10 cellular contexts compared by ENCODE assay signal in the genomic region with DNA sequence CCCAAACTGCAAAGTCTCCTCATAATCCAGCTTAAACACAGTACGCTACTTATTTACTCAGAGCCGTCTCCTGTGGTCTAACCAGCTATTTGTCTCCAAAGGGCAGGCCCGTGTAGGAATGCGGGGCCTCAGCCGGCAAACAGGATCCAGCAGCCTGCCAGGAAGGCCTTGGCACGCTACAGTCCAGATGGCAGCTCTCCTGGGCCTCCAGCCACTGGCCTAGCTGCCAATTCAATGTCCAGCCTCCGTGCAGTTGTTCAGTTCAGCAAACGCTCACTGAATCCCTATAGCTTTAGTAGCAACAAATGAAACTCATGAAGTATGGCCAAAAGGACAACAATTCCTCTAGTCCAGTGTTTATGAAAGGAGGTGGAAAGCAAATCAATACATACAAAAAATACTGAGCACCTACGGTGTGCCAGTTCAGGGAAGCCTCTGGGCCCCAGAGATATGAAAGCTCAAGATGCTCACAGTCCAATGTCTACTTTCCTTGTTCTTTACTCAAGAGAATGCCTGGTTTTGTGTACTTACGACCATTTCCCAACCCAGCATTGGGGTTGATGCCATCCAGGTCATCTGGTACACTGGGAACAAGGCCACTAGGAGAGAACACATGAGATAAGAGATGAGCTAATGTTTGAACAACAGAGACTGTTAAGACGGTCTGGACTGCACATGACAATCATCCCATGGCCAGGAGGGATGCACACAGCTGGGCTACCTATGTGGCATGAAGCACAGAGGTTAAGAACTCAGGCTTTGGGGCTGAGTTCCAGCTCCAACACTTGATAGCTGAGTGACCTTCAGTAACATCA. TPM values are rescaled to one million over a fixed set of nuclear protein-coding genes. Genes with fewer than 3 reads are reported as not detected.
A peak's percentile ranks its signal among the peaks of the same experiment; 100 is the strongest.
DNase-seq lines count a peak whose midpoint lies in the region; TF ChIP-seq lines count a peak whose summit lies in the region.
"Had no signal": no experiment of that assay in that cellular context is flagged by ENCODE, and none has a peak within 500 bp of the region (broad histone marks: within the 10 kb centered on the region; RNA-seq: fewer than 3 reads in every experiment).

No MANE protein-coding gene starts in this region.

- H3K4me3 Mint-ChIP-seq in glutamatergic neuron (ENCODE audit: unreplicated experiment) = no peak overlapping the region

- H3K27ac ChIP-seq in angular gyrus (ENCODE audit: low read depth, low read length) = peak overlapping the region; percentile 91

- no peaks in the 10 kb centered on the region for H3K9me3 Mint-ChIP-seq in glutamatergic neuron (ENCODE audit: unreplicated experiment)

- intact Hi-C loops in cardiac septum (cut with DNase I) = no loop called here
- intact Hi-C loops in posterior cingulate gyrus (cut with DNase I) = no loop called here

- no peak for TF ChIP-seq CTCF in glutamatergic neuron (IDR thresholded peaks at IDR 0.05; ENCODE audit: partially characterized antibody, unreplicated experiment)

- DNase-seq in Ammon's horn (ENCODE audit: low spot score) = peak; percentile 87
- peak; percentile 80 for DNase-seq in cardiac septum (ENCODE audit: low spot score)
- DNase-seq in posterior cingulate gyrus = peak; percentile 63 to 97 (median 74)
- DNase-seq in kidney glomerular epithelial cell (lab: John Stamatoyannopoulos, UW) = no peak
- no peak for DNase-seq in 8988T
- DNase-seq in glutamatergic neuron = no peak
- DNase-seq in GM19240 (ENCODE audit: insufficient read length, low spot score) = no peak
- DNase-seq: effector memory CD4-positive, alpha-beta T cell; mesenchymal stem cell had no signal

- no peaks in the 10 kb centered on the region for H3K36me3 Mint-ChIP-seq in glutamatergic neuron (ENCODE audit: unreplicated experiment)

- no peaks in the 10 kb centered on the region for H3K27me3 Mint-ChIP-seq in glutamatergic neuron (ENCODE audit: unreplicated experiment)

- no peak overlapping the region for H3K27ac Mint-ChIP-seq in glutamatergic neuron (ENCODE audit: unreplicated experiment)

- no peaks in the 10 kb centered on the region for H3K4me1 Mint-ChIP-seq in glutamatergic neuron (ENCODE audit: low read depth, unreplicated experiment)

RNA-seq across cellular contexts. Expression of gene CDK5RAP2, which starts 8.3 kb away (rescaled TPM):
- total RNA-seq in cardiac septum = 48.2 TPM
- 53.2 TPM for total RNA-seq in glutamatergic neuron (ENCODE audit: unreplicated experiment)

Comparison
In these comparisons a context has a peak if more than half of its experiments do, and no peak if none do; other contexts are left out.
1. DNase-seq: peak in Ammon's horn (single experiment), cardiac septum (single experiment) and posterior cingulate gyrus (10 of 10); none in kidney glomerular epithelial cell (single experiment), 8988T (single experiment), glutamatergic neuron (single experiment) and GM19240 (single experiment).